Comparison of ENCODE assay signal across 23 cellular contexts in the genomic region with DNA sequence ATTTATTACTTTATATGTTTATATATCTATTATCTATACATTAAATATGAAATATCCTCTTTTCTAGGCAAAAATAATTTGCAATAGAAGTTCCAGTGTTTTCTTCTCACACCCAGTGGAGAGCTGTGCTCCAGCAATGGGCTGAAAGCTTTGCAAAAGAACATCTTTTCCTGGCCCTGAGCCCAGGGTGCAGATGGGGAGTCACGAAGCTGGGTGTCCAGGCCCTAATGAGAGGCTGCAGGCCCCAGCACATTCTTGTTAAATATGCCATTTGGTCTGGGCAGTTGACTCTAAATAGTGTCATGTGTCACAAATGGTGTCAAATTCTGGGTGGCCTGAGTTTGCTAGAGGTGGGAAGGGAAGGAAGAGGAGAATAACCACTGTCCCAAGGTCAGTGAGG.
DNase-seq lines count a peak whose midpoint lies in the region; ATAC-seq and TF ChIP-seq lines count a peak whose summit lies in the region.
"Had no signal": no experiment of that assay in that cellular context is flagged by ENCODE, and none has a peak within 500 bp of the region (broad histone marks: within the 10 kb centered on the region; RNA-seq: fewer than 3 reads in every experiment).

No MANE protein-coding gene starts in this region.

- TF ChIP-seq CTCF in GM13977 (IDR thresholded peaks at IDR 0.05; ENCODE audit: extremely low read depth, insufficient read depth, missing control alignments), result no peak

- peak; percentile 25 for DNase-seq in NCI-H1694 (lab: John Stamatoyannopoulos, UW)
- DNase-seq in RPMI8226, result peak; percentile 45
- peak; percentile 18 for DNase-seq in left kidney (ENCODE audit: low read depth, low spot score)
- DNase-seq in GM13977 (ENCODE audit: low spot score), result no peak
- DNase-seq in activated effector memory CD4-positive, alpha-beta T cell treated with Interleukin-2 at 50 U/mL for 16 hours, result no peak
- no peak for DNase-seq in NAMALWA (ENCODE audit: low spot score)
- DNase-seq: CD4-positive, alpha-beta memory T cell; COR-L47; DMS79 treated with DMSO at 0.1 percent for 48 hours; GM23248; HFFc6; KBM-7; MG63; NCI-H1048; NCI-H1417 treated with DMSO at 0.1 percent for 48 hours; NCI-H187 treated with DMSO at 0.1 percent for 48 hours; NCI-H2171 treated with DMSO at 0.1 percent for 48 hours; NCI-H345; NCI-H526; NCI-H82; SHP77; T-cell had no signal

- in situ Hi-C loops in GM13977 (cut with MboI; ENCODE audit: low pct_unique_long_range_greater_than_20kb, low sequenced_read_pairs, unreplicated experiment), result no loop called here

- ATAC-seq in HG02884 (IDR thresholded peaks at IDR 0.05; ENCODE audit: unreplicated experiment), result no peak
- ATAC-seq: T-cell had no signal

Comparison
In these comparisons a context has a peak if more than half of its experiments do, and no peak if none do; other contexts are left out.
1. DNase-seq: peak in NCI-H1694 (single experiment), RPMI8226 (single experiment) and left kidney (single experiment); none in GM13977 (single experiment), activated effector memory CD4-positive, alpha-beta T cell treated with Interleukin-2 at 50 U/mL for 16 hours (single experiment) and NAMALWA (single experiment).